Comparison of ENCODE assay signal across 23 cellular contexts in genomic region chr19:18384775-18385174, GRCh38. TPM values are rescaled to one million over a fixed set of nuclear protein-coding genes. Genes with fewer than 3 reads are reported as not detected.
A peak's percentile ranks its signal among the peaks of the same experiment; 100 is the strongest.
DNase-seq lines count a peak whose midpoint lies in the region; ATAC-seq, FAIRE-seq and TF ChIP-seq lines count a peak whose summit lies in the region.
"Had no signal": no experiment of that assay in that cellular context is flagged by ENCODE, and none has a peak within 500 bp of the region (broad histone marks: within the 10 kb centered on the region; RNA-seq: fewer than 3 reads in every experiment).

No MANE protein-coding gene starts in this region.

- H3K14ac ChIP-seq in H1 (ENCODE audit: insufficient read length): no peak overlapping the region
- no peak overlapping the region for H3K14ac ChIP-seq in neuronal stem cell (ENCODE audit: low read length)

- H3K18ac ChIP-seq in H1 (ENCODE audit: extremely low read depth, low read length): no peak overlapping the region
- H3K18ac ChIP-seq in neuronal stem cell (ENCODE audit: low read length): no peak overlapping the region

- H2BK15ac ChIP-seq in H1 (ENCODE audit: low read length) (no peak overlapping the region), neuronal stem cell (ENCODE audit: low read length) (no peak overlapping the region)

- H3K23ac ChIP-seq in H1 (ENCODE audit: insufficient read length): no peak overlapping the region
- no peak overlapping the region for H3K23ac ChIP-seq in neuronal stem cell (ENCODE audit: low read depth, low read length, poor library complexity)

- peaks cover 31% of the 10 kb centered on the region for H3K79me2 ChIP-seq in PC-9 (ENCODE audit: low read depth)
- no peaks in the 10 kb centered on the region for H3K79me2 ChIP-seq in H1 (ENCODE audit: control insufficient read depth in 1 of 2, insufficient read depth in 2 of 2, low read length in 2 of 2)

- H3K4me2 ChIP-seq in PC-9 (peak overlapping the region; percentile 86; the same call in 1 of the 2 replicates), H1 (ENCODE audit: insufficient read depth in 1 of 2, low read depth in 2 of 2, low read length in 2 of 2) (no peak overlapping the region), neuronal stem cell (ENCODE audit: insufficient read depth, low read length, poor library complexity, severe bottlenecking) (no peak overlapping the region)

- no peak overlapping the region for H2AFZ ChIP-seq in PC-9
- no peak overlapping the region for H2AFZ ChIP-seq in H1 (ENCODE audit: low read length)
- H2AFZ ChIP-seq in neuronal stem cell (ENCODE audit: low read length): no peak overlapping the region

- FAIRE-seq in H1 (lab: Jason Lieb, UNC): no peak
- FAIRE-seq in small intestine (lab: Jason Lieb, UNC): no peak

- no peak overlapping the region for H3K4ac ChIP-seq in H1 (replicated peaks; ENCODE audit: insufficient read length, low read depth, low read length)
- H3K4ac ChIP-seq in neuronal stem cell (ENCODE audit: low read length): no peak overlapping the region

- peak in 1 of 2 experiments; percentile 33 for DNase-seq in PC-9
- no peak for DNase-seq in H1 (ENCODE audit: low read depth in 1 of 2, low spot score in 2 of 2)
- peak; percentile 74 for DNase-seq in small intestine
- no peak for DNase-seq in DMS 273 (lab: John Stamatoyannopoulos, UW; ENCODE audit: unreplicated experiment)
- DNase-seq in left lobe of liver (ENCODE audit: low spot score): no peak
- no peak for DNase-seq in neuronal stem cell (ENCODE audit: low spot score)
- DNase-seq: activated CD4-positive, alpha-beta T cell treated with anti-CD3 and anti-CD28 coated beads, Interleukin-2, amount 50 U/mL, for 4 hours; aorta; CD4-positive, CD25-positive, alpha-beta regulatory T cell; central memory CD4-positive, alpha-beta T cell; dermis blood vessel endothelial cell; glutamatergic neuron; NCI-H1417; NCI-H82; psoas muscle; stimulated activated CD4-positive, alpha-beta T cell treated with anti-CD3 and anti-CD28 coated beads, Interleukin-1b, Interleukin-23, amount 100 ng/mL, for 48 hours; upper lobe of left lung had no signal

- H3K9ac ChIP-seq in H1 (replicated peaks in 1 of 4; ENCODE audit: extremely low read depth in 1 of 4, low read depth in 3 of 4, low read length in 3 of 4): no peak overlapping the region
- no peak overlapping the region for H3K9ac ChIP-seq in neuronal stem cell (ENCODE audit: low read depth, low read length, poor library complexity)

- no peak for TF ChIP-seq POLR2A in H1 (IDR thresholded peaks at IDR 0.05; ENCODE audit: control extremely low read depth in 1 of 2, low read depth in 2 of 2, low read length in 2 of 2)

- H2AK5ac ChIP-seq in H1 (ENCODE audit: low read depth, low read length) (peak overlapping the region; percentile 29; the same call in 1 of the 2 replicates), neuronal stem cell (ENCODE audit: low read depth, low read length) (no peak overlapping the region)

- no peak overlapping the region for H2BK20ac ChIP-seq in H1 (ENCODE audit: low read length)

- H3K9me2 ChIP-seq in PC-9 (ENCODE audit: insufficient read depth): no peaks in the 10 kb centered on the region

- H4K20me1 ChIP-seq in PC-9 (ENCODE audit: insufficient read depth) (peaks cover 29% of the 10 kb centered on the region), H1 (replicated peaks in 1 of 2; ENCODE audit: control insufficient read depth in 1 of 2, insufficient read depth in 2 of 2, low read length in 2 of 2) (no peaks in the 10 kb centered on the region)

- TF ChIP-seq EP300 in H1 (IDR thresholded peaks at IDR 0.05; ENCODE audit: borderline replicate concordance in 1 of 2, low read depth in 2 of 2, low read length in 2 of 2): no peak

- H2BK5ac ChIP-seq in H1 (ENCODE audit: low read depth, low read length): peak overlapping the region; percentile 3; the same call in 1 of the 2 replicates
- H2BK5ac ChIP-seq in neuronal stem cell (ENCODE audit: low read length): no peak overlapping the region

- H3K36me3 ChIP-seq in PC-9 (ENCODE audit: low read depth): peaks cover 25% of the 10 kb centered on the region
- H3K36me3 ChIP-seq in H1 (ENCODE audit: control insufficient read depth in 2 of 4, insufficient read depth in 4 of 4, low read length in 3 of 4): no peaks in the 10 kb centered on the region
- H3K36me3 ChIP-seq in small intestine (ENCODE audit: control insufficient read depth in 2 of 2, insufficient read depth in 2 of 2, low read length in 2 of 2): no peaks in the 10 kb centered on the region
- peaks cover 0 to 6% of the 10 kb centered on the region in 2 donors for H3K36me3 ChIP-seq in neuronal stem cell (replicated peaks in 1 of 2; ENCODE audit: control insufficient read depth in 2 of 2, insufficient read depth in 2 of 2, low read length in 2 of 2)
- H3K36me3 ChIP-seq: upper lobe of left lung had no signal

- no TSS peak for BruUV-seq in PC-9 (replicated peaks; lab: Mats Ljungman, UMichigan)

- intact Hi-C loops in PC-9 (cut with micrococcal nuclease; ENCODE audit: unreplicated experiment): no loop called here

- H3K4me3 ChIP-seq in PC-9 (no peak overlapping the region), H1 (ENCODE audit: extremely low read depth in 1 of 4, insufficient read depth in 2 of 4, low read depth in 3 of 4, low read length in 4 of 4) (no peak overlapping the region), small intestine (ENCODE audit: low read depth in 1 of 2, low read length in 2 of 2) (no peak overlapping the region), neuronal stem cell (ENCODE audit: low read length in 2 of 2) (no peak overlapping the region)
- H3K4me3 ChIP-seq: lung, psoas muscle, upper lobe of left lung had no signal

- H3K56ac ChIP-seq in H1 (replicated peaks; ENCODE audit: insufficient read length, low read depth, low read length): no peak overlapping the region

- ATAC-seq in left lobe of liver: no peak
- ATAC-seq: activated naive CD4-positive, alpha-beta T cell treated with anti-CD3 and anti-CD28 coated beads, Interleukin-2, amount 50 U/mL, for 72 hours; psoas muscle; Right ventricle myocardium inferior had no signal

- no peaks in the 10 kb centered on the region for H3K79me1 ChIP-seq in H1 (ENCODE audit: low read depth, low read length)
- peaks cover 2% of the 10 kb centered on the region for H3K79me1 ChIP-seq in neuronal stem cell (ENCODE audit: low read depth, low read length)

- H2BK12ac ChIP-seq in H1 (ENCODE audit: low read depth, low read length): 0 out of 2 replicates have a peak overlapping the region, but pooled peaks have one; percentile 7
- no peak overlapping the region for H2BK12ac ChIP-seq in neuronal stem cell (ENCODE audit: low read length)

- no peak for TF ChIP-seq RAD21 in H1 (IDR thresholded peaks at IDR 0.05 in 1 of 2, conservative IDR thresholded peaks at IDR 0.05 in 1 of 2; ENCODE audit: low read depth in 2 of 2, low read length in 2 of 2)

- H3K4me1 ChIP-seq in PC-9 (replicated peaks; ENCODE audit: insufficient read depth): peaks cover 23% of the 10 kb centered on the region
- peaks cover 3 to 6% (median 4%) of the 10 kb centered on the region in 4 experiments for H3K4me1 ChIP-seq in H1 (replicated peaks in 1 of 4; ENCODE audit: control insufficient read depth in 3 of 4, insufficient read depth in 4 of 4, low read length in 3 of 4)
- peaks cover 0 to 7% of the 10 kb centered on the region in 2 donors for H3K4me1 ChIP-seq in small intestine (ENCODE audit: control insufficient read depth in 2 of 2, insufficient read depth in 1 of 2, low read depth in 1 of 2, low read length in 1 of 2)
- peaks cover 12 to 13% of the 10 kb centered on the region in 2 donors for H3K4me1 ChIP-seq in neuronal stem cell (ENCODE audit: control insufficient read depth in 2 of 2, insufficient read depth in 1 of 2, low read depth in 1 of 2, low read length in 2 of 2)

- H2BK120ac ChIP-seq in H1 (replicated peaks; ENCODE audit: low read depth, low read length) (peak overlapping the region; percentile 72), neuronal stem cell (ENCODE audit: low read depth, low read length) (no peak overlapping the region)

- POLR2A ChIA-PET in PC-9 (lab: Charles Lee; ENCODE audit: unreplicated experiment) (no interaction called here), H1 (lab: Charles Lee; ENCODE audit: partially characterized antibody) (interaction anchor here (0.6 kb wide), 1 partner anchor 26 kb away, joined by 3 read pairs; no protein-coding TSS in a partner anchor)

- H4K5ac ChIP-seq in H1 (ENCODE audit: insufficient read length, low read depth, low read length): no peak overlapping the region

- H4K91ac ChIP-seq in H1 (replicated peaks; ENCODE audit: insufficient read length, low read length) (peak overlapping the region; percentile 15), neuronal stem cell (ENCODE audit: low read depth, low read length, poor library complexity) (no peak overlapping the region)

- H4K8ac ChIP-seq in H1 (ENCODE audit: extremely low read depth, insufficient read depth, low read length) (no peak overlapping the region), neuronal stem cell (ENCODE audit: low read depth, low read length) (no peak overlapping the region)

- CTCF ChIA-PET in PC-9 (lab: Charles Lee) (interaction anchor here (0.6 kb wide), 1 partner anchor 36 kb away, joined by 4 read pairs; no protein-coding TSS in a partner anchor), H1 (lab: Charles Lee; ENCODE audit: partially characterized antibody) (interaction anchor here (1.4 to 10.4 kb wide), 4 partner anchors 17 to 66 kb away, joined by 3 to 177 read pairs (median 90); partner anchors contain the start of genes LRRC25 and SSBP4)

- H3K27me3 ChIP-seq in PC-9 (ENCODE audit: insufficient read depth, low read depth) (no peaks in the 10 kb centered on the region), H1 (replicated peaks in 1 of 4; ENCODE audit: control insufficient read depth in 3 of 4, extremely low read depth in 1 of 4, insufficient read depth in 3 of 4, low read length in 3 of 4) (peaks cover 0 to 20% (median 12%) of the 10 kb centered on the region in 4 experiments; a peak in 6 of 7 replicates), small intestine (ENCODE audit: control insufficient read depth in 2 of 2, insufficient read depth in 2 of 2, low read length in 2 of 2) (no peaks in the 10 kb centered on the region), neuronal stem cell (ENCODE audit: control insufficient read depth in 3 of 3, insufficient read depth in 3 of 3, low read depth in 1 of 3, low read length in 3 of 3) (peaks cover 0 to 30% (median 0%) of the 10 kb centered on the region in 3 experiments)
- H3K27me3 ChIP-seq: upper lobe of left lung had no signal

- H3K27ac ChIP-seq in PC-9 (no peak overlapping the region), H1 (ENCODE audit: low read depth, low read length) (no peak overlapping the region), small intestine (ENCODE audit: low read depth in 1 of 2, low read length in 1 of 2) (peak overlapping the region; percentile 39 to 75), neuronal stem cell (replicated peaks; ENCODE audit: low read length) (no peak overlapping the region)
- H3K27ac ChIP-seq: HL-60, psoas muscle had no signal

- H3K9me3 ChIP-seq in PC-9 (ENCODE audit: insufficient read depth, low read depth): no peaks in the 10 kb centered on the region
- H3K9me3 ChIP-seq in H1 (ENCODE audit: insufficient read depth in 2 of 2, low read depth in 1 of 2, low read length in 1 of 2): no peaks in the 10 kb centered on the region
- no peaks in the 10 kb centered on the region for H3K9me3 ChIP-seq in small intestine (ENCODE audit: control insufficient read depth, low read depth)
- peaks cover 0 to 2% of the 10 kb centered on the region in 2 donors for H3K9me3 ChIP-seq in neuronal stem cell (replicated peaks in 1 of 2; ENCODE audit: control insufficient read depth in 2 of 2, insufficient read depth in 1 of 2, low read depth in 1 of 2, low read length in 2 of 2)
- H3K9me3 ChIP-seq: psoas muscle, upper lobe of left lung had no signal

- H3F3A ChIP-seq in PC-9 (ENCODE audit: insufficient read depth, low read depth): peaks cover 50% of the 10 kb centered on the region

- peaks cover 2% of the 10 kb centered on the region; the same call in 1 of the 2 replicates for H3K23me2 ChIP-seq in H1 (ENCODE audit: low read depth, low read length)

- TF ChIP-seq CTCF in PC-9 (conservative IDR thresholded peaks at IDR 0.05) (no peak), H1 (IDR thresholded peaks at IDR 0.05; ENCODE audit: control extremely low read depth in 1 of 3, insufficient read depth in 1 of 3, low read depth in 1 of 3, low read length in 3 of 3) (no peak)

- WGBS in H1 (ENCODE audit: extremely low coverage in 1 of 2, insufficient coverage in 1 of 2, insufficient read length in 1 of 2, insufficient replicate concordance in 2 of 2, low coverage in 1 of 2, low lambda C conversion rate in 2 of 2, missing lambda C conversion rate in 1 of 2), 2 experiments: 94% methylated on average over 7 of the region's 7 CpGs; no CpG with 5 or more reads in 1 of the 2 experiments
- 14 to 58% (median 36%) methylated on average over 7 of the region's 7 CpGs for WGBS in small intestine, 3 donors
- WGBS in neuronal stem cell (ENCODE audit: extremely low coverage in 2 of 2, insufficient read length in 2 of 2, insufficient replicate concordance in 1 of 2), 2 donors: no CpG with 5 or more reads among the region's 7 CpGs

RNA-seq across cellular contexts. Expression of gene GDF15, which starts 1.2 kb away (rescaled TPM):
- 15.1 and 17.2 TPM in 2 replicates for total RNA-seq in PC-9 (2021)
- total RNA-seq in H1 (2021; fragmentation: NEBNext Ultra II Directional; extraction: Animal tissue kit (Norgen Biotek cat#: 25700)): 4.1 and 5.0 TPM in 2 replicates
- polyA plus RNA-seq in H1 (2011; rRNA removed): 8.5 and 18.8 TPM in 2 replicates
- polyA plus RNA-seq in H1 (2011; cell fraction: cytosol; rRNA removed): 8.2 TPM
- 17.2 TPM for polyA plus RNA-seq in H1 (2011; cell fraction: nucleus; rRNA removed)
- 4.9 to 6.1 TPM (median 5.6 TPM) in 4 replicates for polyA plus RNA-seq in H1 (2012, experiment 1 of 2)
- 5.5 TPM for polyA plus RNA-seq in H1 (2012, experiment 2 of 2)
- 11.8 TPM for polyA plus RNA-seq in H1 (2013, experiment 1 of 2)
- 14.4 TPM for polyA plus RNA-seq in H1 (2013, experiment 2 of 2)
- 1.1 and 2.9 TPM in 2 replicates for polyA minus RNA-seq in H1 (2011; rRNA and poly(A)+ RNA removed)
- 6.8 TPM for polyA minus RNA-seq in H1 (2011; cell fraction: cytosol; rRNA and poly(A)+ RNA removed)
- polyA minus RNA-seq in H1 (2011; cell fraction: nucleus; rRNA and poly(A)+ RNA removed): 9.7 TPM
- 10 to 100 TPM in 2 of 3 donors, 1 to 10 TPM in 1; 4.5 to 27.5 (median 12.7) TPM for polyA plus RNA-seq in small intestine
- total RNA-seq in left lobe of liver: 3.2 TPM
- polyA plus RNA-seq in neuronal stem cell (2013, experiment 1 of 2): 5.3 TPM
- 5.1 TPM for polyA plus RNA-seq in neuronal stem cell (2013, experiment 2 of 2)
- total RNA-seq: CD4-positive, CD25-positive, alpha-beta regulatory T cell; T-helper 2 cell treated with Interferon-gamma antibody and Interleukin-4, amounts not matched to agents 100 ng/mL and 5 ng/mL, for 36 hours had no signal
- polyA plus RNA-seq: CD4-positive, CD25-positive, alpha-beta regulatory T cell had no signal

RNA-seq across cellular contexts. Expression of gene LRRC25, which starts 12.6 kb away (rescaled TPM):
- total RNA-seq in PC-9 (2021) (not detected in 2 replicates), left lobe of liver (2.2 TPM)
- total RNA-seq in H1 (2021; fragmentation: NEBNext Ultra II Directional; extraction: Animal tissue kit (Norgen Biotek cat#: 25700)): 0.20 and 0.23 TPM in 2 replicates
- polyA plus RNA-seq in H1 (2011; rRNA removed) (0.31 and 0.41 TPM in 2 replicates), small intestine (1 to 10 TPM in 2 of 3 donors, under 1 TPM in 1; 0.89 to 5.1 (median 3.2) TPM)
- 0.35 TPM for polyA plus RNA-seq in H1 (2011; cell fraction: cytosol; rRNA removed)
- polyA plus RNA-seq in H1 (2011; cell fraction: nucleus; rRNA removed): 0.30 TPM
- 0.09 to 0.29 TPM (median 0.19 TPM) in 3 of 4 replicates, not detected in the other for polyA plus RNA-seq in H1 (2012, experiment 1 of 2)
- 0.16 TPM for polyA plus RNA-seq in H1 (2012, experiment 2 of 2)
- 0.14 TPM for polyA plus RNA-seq in H1 (2013, experiment 1 of 2)
- polyA plus RNA-seq in H1 (2013, experiment 2 of 2): 0.13 TPM
- polyA minus RNA-seq in H1 (2011; rRNA and poly(A)+ RNA removed): 0.35 and 0.46 TPM in 2 replicates
- polyA minus RNA-seq in H1 (2011; cell fraction: cytosol; rRNA and poly(A)+ RNA removed): not detected
- polyA minus RNA-seq in H1 (2011; cell fraction: nucleus; rRNA and poly(A)+ RNA removed): not detected
- polyA plus RNA-seq in neuronal stem cell (2013, experiment 1 of 2): 0.18 TPM
- polyA plus RNA-seq in neuronal stem cell (2013, experiment 2 of 2): 0.10 TPM
- total RNA-seq: activated naive CD4-positive, alpha-beta T cell treated with anti-CD3 and anti-CD28 coated beads, Interleukin-2, amount 50 U/mL, for 72 hours; CD4-positive, CD25-positive, alpha-beta regulatory T cell; dermis blood vessel endothelial cell; M059J; T-helper 2 cell treated with Interferon-gamma antibody and Interleukin-4, amounts not matched to agents 100 ng/mL and 5 ng/mL, for 36 hours had no signal

RNA-seq across cellular contexts. Expression of gene SSBP4, which starts 34.4 kb away (rescaled TPM):
- total RNA-seq in PC-9 (2021): 56.6 and 65.2 TPM in 2 replicates
- total RNA-seq in H1 (2021; fragmentation: NEBNext Ultra II Directional; extraction: Animal tissue kit (Norgen Biotek cat#: 25700)): 26.4 and 30.5 TPM in 2 replicates
- polyA plus RNA-seq in H1 (2011; rRNA removed): 33.7 and 51.3 TPM in 2 replicates
- 28.5 TPM for polyA plus RNA-seq in H1 (2011; cell fraction: cytosol; rRNA removed)
- 60.9 TPM for polyA plus RNA-seq in H1 (2011; cell fraction: nucleus; rRNA removed)
- 11.5 to 29.1 TPM (median 22.0 TPM) in 4 replicates for polyA plus RNA-seq in H1 (2012, experiment 1 of 2)
- 26.6 TPM for polyA plus RNA-seq in H1 (2012, experiment 2 of 2)
- polyA plus RNA-seq in H1 (2013, experiment 1 of 2): 40.7 TPM
- polyA plus RNA-seq in H1 (2013, experiment 2 of 2): 42.3 TPM
- 1.9 and 3.2 TPM in 2 replicates for polyA minus RNA-seq in H1 (2011; rRNA and poly(A)+ RNA removed)
- 25.3 TPM for polyA minus RNA-seq in H1 (2011; cell fraction: cytosol; rRNA and poly(A)+ RNA removed)
- 21.7 TPM for polyA minus RNA-seq in H1 (2011; cell fraction: nucleus; rRNA and poly(A)+ RNA removed)
- polyA plus RNA-seq in small intestine: 10 to 100 TPM; 15.9 to 51.7 (median 36.7) TPM
- 18.4 TPM for total RNA-seq in left lobe of liver
- 66.8 TPM for polyA plus RNA-seq in neuronal stem cell (2013, experiment 1 of 2)
- 64.3 TPM for polyA plus RNA-seq in neuronal stem cell (2013, experiment 2 of 2)

RNA-seq across cellular contexts. Expression of gene PGPEP1, which starts 44.4 kb away (rescaled TPM):
- total RNA-seq in PC-9 (2021) (42.0 and 53.6 TPM in 2 replicates), left lobe of liver (62.4 TPM)
- 33.2 and 33.4 TPM in 2 replicates for total RNA-seq in H1 (2021; fragmentation: NEBNext Ultra II Directional; extraction: Animal tissue kit (Norgen Biotek cat#: 25700))
- polyA plus RNA-seq in H1 (2011; rRNA removed) (16.6 and 17.0 TPM in 2 replicates), small intestine (10 to 100 TPM; 29.1 to 47.0 (median 30.3) TPM)
- 19.4 TPM for polyA plus RNA-seq in H1 (2011; cell fraction: cytosol; rRNA removed)
- 29.1 TPM for polyA plus RNA-seq in H1 (2011; cell fraction: nucleus; rRNA removed)
- 21.0 to 25.1 TPM (median 23.6 TPM) in 4 replicates for polyA plus RNA-seq in H1 (2012, experiment 1 of 2)
- polyA plus RNA-seq in H1 (2012, experiment 2 of 2): 19.1 TPM
- polyA plus RNA-seq in H1 (2013, experiment 1 of 2): 41.9 TPM
- 41.8 TPM for polyA plus RNA-seq in H1 (2013, experiment 2 of 2)
- polyA minus RNA-seq in H1 (2011; rRNA and poly(A)+ RNA removed): 58.5 and 73.6 TPM in 2 replicates
- 23.0 TPM for polyA minus RNA-seq in H1 (2011; cell fraction: cytosol; rRNA and poly(A)+ RNA removed)
- polyA minus RNA-seq in H1 (2011; cell fraction: nucleus; rRNA and poly(A)+ RNA removed): 27.0 TPM
- 10.5 TPM for polyA plus RNA-seq in neuronal stem cell (2013, experiment 1 of 2)
- polyA plus RNA-seq in neuronal stem cell (2013, experiment 2 of 2): 10.8 TPM

RNA-seq across cellular contexts. Expression of gene ISYNA1, which starts 53.2 kb away (rescaled TPM):
- total RNA-seq in PC-9 (2021) (129 and 142 TPM in 2 replicates), left lobe of liver (10.2 TPM)
- total RNA-seq in H1 (2021; fragmentation: NEBNext Ultra II Directional; extraction: Animal tissue kit (Norgen Biotek cat#: 25700)): 207 and 215 TPM in 2 replicates
- polyA plus RNA-seq in H1 (2011; rRNA removed) (264 and 330 TPM in 2 replicates), small intestine (10 to 100 TPM in 1 of 3 donors, 1 to 10 TPM in 2; 4.5 to 12.9 (median 5.7) TPM)
- 164 TPM for polyA plus RNA-seq in H1 (2011; cell fraction: cytosol; rRNA removed)
- polyA plus RNA-seq in H1 (2011; cell fraction: nucleus; rRNA removed): 558 TPM
- 147 to 255 TPM (median 231 TPM) in 4 replicates for polyA plus RNA-seq in H1 (2012, experiment 1 of 2)
- 269 TPM for polyA plus RNA-seq in H1 (2012, experiment 2 of 2)
- 172 TPM for polyA plus RNA-seq in H1 (2013, experiment 1 of 2)
- 158 TPM for polyA plus RNA-seq in H1 (2013, experiment 2 of 2)
- 67.7 and 79.7 TPM in 2 replicates for polyA minus RNA-seq in H1 (2011; rRNA and poly(A)+ RNA removed)
- polyA minus RNA-seq in H1 (2011; cell fraction: cytosol; rRNA and poly(A)+ RNA removed): 153 TPM
- 97.1 TPM for polyA minus RNA-seq in H1 (2011; cell fraction: nucleus; rRNA and poly(A)+ RNA removed)
- polyA plus RNA-seq in neuronal stem cell (2013, experiment 1 of 2): 318 TPM
- polyA plus RNA-seq in neuronal stem cell (2013, experiment 2 of 2): 304 TPM

Comparison
In these comparisons a context has a peak if more than half of its experiments do, and no peak if none do; other contexts are left out.
1. H3K27ac ChIP-seq: peak in small intestine (2 of 2); none in PC-9 (single experiment), H1 (single experiment) and neuronal stem cell (single experiment).